15 cellular contexts compared by ENCODE assay signal in the genomic region with DNA sequence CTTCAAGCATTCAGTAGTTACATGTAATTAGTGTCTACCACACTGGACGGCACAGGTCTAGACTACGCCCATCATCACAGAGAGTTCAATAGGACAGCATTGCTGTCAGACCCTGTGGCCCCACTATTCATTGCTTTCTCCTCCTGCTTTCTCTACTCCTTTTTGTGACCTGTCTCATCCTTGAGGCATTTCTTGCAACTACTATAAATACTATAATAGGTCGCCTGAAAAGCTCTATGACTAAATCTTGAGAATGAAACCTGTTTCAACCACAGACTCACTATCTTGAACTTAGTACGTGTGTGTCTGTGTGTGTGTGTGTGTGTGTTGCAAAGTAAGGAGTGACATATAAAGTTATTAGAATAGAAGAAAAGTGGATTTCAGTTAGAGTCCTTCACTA.
A peak's percentile ranks its signal among the peaks of the same experiment; 100 is the strongest.
DNase-seq lines count a peak whose midpoint lies in the region; ATAC-seq and TF ChIP-seq lines count a peak whose summit lies in the region.
"Had no signal": no experiment of that assay in that cellular context is flagged by ENCODE, and none has a peak within 500 bp of the region (broad histone marks: within the 10 kb centered on the region; RNA-seq: fewer than 3 reads in every experiment).

No MANE protein-coding gene starts in this region.

- H3K27ac ChIP-seq in esophagus muscularis mucosa (replicated peaks in 1 of 4): no peak overlapping the region
- H3K27ac ChIP-seq: spleen had no signal

- H3K4me3 ChIP-seq in esophagus muscularis mucosa: no peak overlapping the region
- H3K4me3 ChIP-seq: spleen had no signal

- ATAC-seq in HG02588 (IDR thresholded peaks at IDR 0.05; ENCODE audit: unreplicated experiment) (peak; percentile 51), HG03565 (IDR thresholded peaks at IDR 0.05; ENCODE audit: unreplicated experiment) (peak; percentile 83), GM19328 (IDR thresholded peaks at IDR 0.05; ENCODE audit: unreplicated experiment) (no peak), GM21381 (IDR thresholded peaks at IDR 0.05; ENCODE audit: unreplicated experiment) (no peak)

- no peaks in the 10 kb centered on the region for H3K9me3 ChIP-seq in esophagus muscularis mucosa
- H3K9me3 ChIP-seq: spleen had no signal

- no peak for TF ChIP-seq CTCF in esophagus muscularis mucosa (IDR thresholded peaks at IDR 0.05)

- peak; percentile 6 for DNase-seq in stimulated activated CD4-positive, alpha-beta T cell treated with anti-CD3 and anti-CD28 coated beads, Interleukin-1b, Interleukin-23, amount 100 ng/mL, for 48 hours
- DNase-seq in stimulated activated CD4-positive, alpha-beta T cell treated with anti-CD3 and anti-CD28 coated beads, Interleukin-4, amount 100 ng/mL, for 24 hours: no peak
- no peak for DNase-seq in C1 segment of cervical spinal cord (lab: John Stamatoyannopoulos, UW)
- DNase-seq in esophagus muscularis mucosa (ENCODE audit: extremely low spot score): no peak
- DNase-seq: activated B cell treated with CpG ODN at 0.5 μM for 24 hours; activated effector memory CD4-positive, alpha-beta T cell treated with anti-CD3 and anti-CD28 coated beads, Interleukin-2, amount 50 U/mL, for 16 hours; AML-193; EL; NCI-H446 treated with DMSO at 0.1 percent for 48 hours; SIG-M5; spleen had no signal

- H3K36me3 ChIP-seq in esophagus muscularis mucosa: no peaks in the 10 kb centered on the region
- H3K36me3 ChIP-seq: spleen had no signal

- H3K27me3 ChIP-seq in esophagus muscularis mucosa: no peaks in the 10 kb centered on the region
- H3K27me3 ChIP-seq: spleen had no signal

- intact Hi-C loops in esophagus muscularis mucosa (cut with DNase I): no loop called here

- no peak for TF ChIP-seq EP300 in esophagus muscularis mucosa (IDR thresholded peaks at IDR 0.05)

- no peak for TF ChIP-seq POLR2A in esophagus muscularis mucosa (IDR thresholded peaks at IDR 0.05; ENCODE audit: low read depth)

- no peaks in the 10 kb centered on the region for H3K4me1 ChIP-seq in esophagus muscularis mucosa
- H3K4me1 ChIP-seq: spleen had no signal

- WGBS in esophagus muscularis mucosa: 70% methylated on average over 4 of the region's 4 CpGs

Comparison
In these comparisons a context has a peak if more than half of its experiments do, and no peak if none do; other contexts are left out.
1. ATAC-seq: peak in HG02588 (single experiment) and HG03565 (single experiment); none in GM19328 (single experiment) and GM21381 (single experiment).